9 cellular contexts compared by ENCODE assay signal in genomic region chr5:159836691-159837090, GRCh38.
"Had no signal": no experiment of that assay in that cellular context is flagged by ENCODE, and none has a peak within 500 bp of the region (broad histone marks: within the 10 kb centered on the region; RNA-seq: fewer than 3 reads in every experiment).

No MANE protein-coding gene starts in this region.

- H3K4me1 ChIP-seq: HAP-1 had no signal

- ATAC-seq: HCT116, K562 had no signal

- H3K27ac ChIP-seq: GM23248 had no signal

- H2AFZ ChIP-seq: GM23248 had no signal

- H3K9ac ChIP-seq: GM23248 had no signal

- FAIRE-seq: HTR-8/SVneo, K562 had no signal

- H3K4me3 ChIP-seq: GM23248, HAP-1, K562 had no signal

- DNase-seq: GM23248, GOT3, H7, IMR-90, KG1 had no signal

- H3K36me3 ChIP-seq: HAP-1 had no signal

- H3K9me3 ChIP-seq: HAP-1 had no signal
